In the genomic region with DNA sequence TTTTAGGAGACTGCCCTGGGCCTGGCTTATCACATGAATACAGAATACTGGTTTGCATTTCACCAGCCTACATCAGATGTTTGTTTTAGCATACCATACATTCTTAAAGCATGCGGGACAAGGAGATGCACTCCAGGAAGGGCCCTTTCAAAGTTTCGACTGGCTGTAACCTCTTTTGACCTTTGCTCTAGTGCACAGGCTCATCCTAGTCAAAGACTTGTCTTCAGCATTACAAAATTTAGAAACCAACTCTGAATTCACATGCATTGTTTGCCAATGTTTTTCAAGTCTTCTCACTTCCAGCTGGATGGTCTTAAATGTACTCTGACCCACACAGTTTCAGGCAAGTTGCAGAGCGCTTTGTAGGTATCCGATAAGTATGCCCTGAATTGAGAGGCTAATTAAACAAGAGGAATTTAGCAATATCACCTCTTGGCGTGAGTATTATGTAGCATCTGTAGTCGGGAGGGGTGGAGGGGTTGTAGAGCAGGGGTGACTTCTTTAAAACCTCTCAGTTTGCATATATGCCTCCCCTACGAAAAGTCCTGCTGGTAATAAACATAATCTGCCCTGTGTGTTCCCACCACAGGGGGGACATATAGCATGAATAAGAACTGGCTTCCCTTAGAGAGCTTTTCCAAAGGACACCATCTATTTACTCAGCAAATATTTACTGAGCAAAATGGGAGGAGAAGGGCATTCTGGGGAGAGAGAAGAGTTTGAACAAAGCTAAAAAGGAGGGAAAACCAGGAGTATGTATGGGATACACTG, we compare ENCODE assay signal across 1 cellular context.
TF ChIP-seq lines count a peak whose summit lies in the region.

No MANE protein-coding gene starts in this region.

TF ChIP-seq in SK-N-SH, 30 proteins besides CTCF, POLR2A, EP300 and RAD21 (continued from another document):
- TF ChIP-seq, protein P1, sequence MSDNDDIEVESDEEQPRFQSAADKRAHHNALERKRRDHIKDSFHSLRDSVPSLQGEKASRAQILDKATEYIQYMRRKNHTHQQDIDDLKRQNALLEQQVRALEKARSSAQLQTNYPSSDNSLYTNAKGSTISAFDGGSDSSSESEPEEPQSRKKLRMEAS (IDR thresholded peaks at IDR 0.05; ENCODE audit: low read depth), result peak; percentile 73
TF ChIP-seq in SK-N-SH: peak in this region for 5.
